In the genomic region with DNA sequence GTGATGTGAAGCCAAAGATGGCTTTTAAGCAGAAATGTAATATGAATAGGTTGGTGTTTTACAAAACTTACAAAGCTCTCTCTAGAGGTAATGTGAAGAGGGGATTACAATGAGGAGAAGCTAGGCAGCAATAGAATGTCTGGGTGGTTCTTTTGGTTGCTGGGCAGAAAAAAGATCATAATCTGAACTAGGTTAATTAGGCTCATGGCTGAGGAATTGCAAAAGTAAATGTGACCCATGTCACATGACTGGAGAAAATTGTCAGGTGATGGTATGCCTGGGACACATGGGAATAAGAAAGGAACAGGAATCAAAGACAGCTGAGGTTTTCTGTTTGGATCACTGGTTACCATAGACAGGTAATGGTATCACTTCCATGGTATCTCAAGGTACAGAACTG, we compare ENCODE assay signal across 11 cellular contexts. TPM values are rescaled to one million over a fixed set of nuclear protein-coding genes. Genes with fewer than 3 reads are reported as not detected.
"Had no signal": no experiment of that assay in that cellular context is flagged by ENCODE, and none has a peak within 500 bp of the region (broad histone marks: within the 10 kb centered on the region; RNA-seq: fewer than 3 reads in every experiment).

No MANE protein-coding gene starts in this region.

- H2AFZ ChIP-seq: GM23248 had no signal

- H3K4me3 Mint-ChIP-seq: H9, IgD-negative memory B cell had no signal

- DNase-seq: GM23248, H9, HCEC 1CT, KBM-7 had no signal

- H3K4me3 ChIP-seq: GM23248 had no signal

- H3K9me3 Mint-ChIP-seq: H9 had no signal

- H3K36me3 Mint-ChIP-seq: IgD-negative memory B cell had no signal

- ATAC-seq: HepG2 had no signal

- H3K27me3 Mint-ChIP-seq: IgD-negative memory B cell had no signal

- H3K4me1 Mint-ChIP-seq: IgD-negative memory B cell had no signal

- FAIRE-seq: H1, H54, HepG2 had no signal

- H3K27ac Mint-ChIP-seq: H9, IgD-negative memory B cell had no signal

- H3K4me2 ChIP-seq: KMS-11 had no signal

- H3K27ac ChIP-seq: GM23248, HL-60, KMS-11 had no signal

RNA-seq across cellular contexts. Expression of a gene that starts 7.5 kb away (rescaled TPM):
- total RNA-seq: GM23248, HepG2, HT1080 had no signal
- polyA plus RNA-seq: GM23248, HepG2, IgD-negative memory B cell had no signal
